Comparison of ENCODE assay signal across 8 cellular contexts in the genomic region with DNA sequence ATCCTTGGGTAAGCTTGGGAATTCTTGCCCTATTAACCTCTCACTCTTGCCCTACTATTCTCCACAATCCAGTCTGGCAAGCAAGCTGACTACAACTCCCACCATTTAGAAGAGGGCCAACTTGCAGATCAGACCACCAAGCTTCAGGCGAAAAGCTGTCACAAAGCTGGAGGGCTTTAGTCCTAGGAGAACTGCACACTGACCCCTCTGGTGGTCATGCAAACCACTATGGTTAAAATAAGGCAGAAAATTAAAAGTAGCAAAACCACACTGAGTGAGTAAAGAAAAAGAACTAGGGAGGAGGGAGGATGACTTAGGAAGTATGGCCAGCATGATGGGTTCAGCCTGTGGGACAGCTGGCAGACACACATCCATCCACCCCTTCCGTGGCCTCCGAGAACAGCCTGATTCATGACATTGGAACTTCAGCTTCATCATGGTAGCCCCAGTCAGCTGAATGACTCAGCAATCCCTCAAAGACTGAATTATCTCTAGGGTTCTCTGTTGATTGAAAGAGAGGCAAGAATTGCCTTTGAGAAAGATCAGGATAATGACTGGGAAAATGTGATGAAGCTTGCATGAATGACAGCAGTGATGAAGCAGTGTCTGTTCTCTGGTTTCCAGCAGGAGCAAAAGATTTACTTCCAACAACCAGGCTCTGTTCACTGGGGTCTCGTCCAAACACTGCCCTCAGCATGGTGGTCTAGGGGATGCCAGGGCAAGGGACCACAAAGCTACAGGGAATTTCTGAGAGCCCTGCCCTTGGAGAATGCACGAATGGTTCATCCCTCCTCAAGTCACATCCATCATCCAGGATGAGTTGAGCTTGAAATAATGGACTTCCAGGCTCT. TPM values are rescaled to one million over a fixed set of nuclear protein-coding genes. Genes with fewer than 3 reads are reported as not detected.
DNase-seq lines count a peak whose midpoint lies in the region; ATAC-seq and TF ChIP-seq lines count a peak whose summit lies in the region.

No MANE protein-coding gene starts in this region.

- in situ Hi-C loops in IMR-90 (cut with MboI; ENCODE audit: low sequenced_read_pairs): no loop called here
- in situ Hi-C loops in mammary epithelial cell (cut with MboI; ENCODE audit: low sequenced_read_pairs in 2 of 2): no loop called here

- H2AK5ac ChIP-seq in IMR-90 (ENCODE audit: low read depth, low read length): peak overlapping the region; percentile 89

- H3K27me3 ChIP-seq in A673 (replicated peaks; ENCODE audit: insufficient read depth, low read depth, low read length, poor library complexity): no peaks in the 10 kb centered on the region
- H3K27me3 ChIP-seq in IMR-90 (ENCODE audit: control insufficient read depth, insufficient read depth, low read length): no peaks in the 10 kb centered on the region
- H3K27me3 ChIP-seq in mammary epithelial cell (ENCODE audit: insufficient read depth, low read length): no peaks in the 10 kb centered on the region

- DNase-seq in A673 (ENCODE audit: low spot score) (peak; percentile 67), IMR-90 (peak; percentile 98), mammary epithelial cell (peak; percentile 97), lung microvascular endothelial cell (ENCODE audit: low read depth in 2 of 2) (peak; percentile 76 to 87), retina (no peak), NCI-H1092 treated with DMSO at 0.1 percent for 48 hours (lab: John Stamatoyannopoulos, UW) (no peak)

- H3K79me1 ChIP-seq in IMR-90 (ENCODE audit: low read depth in 1 of 2, low read length in 2 of 2): peaks cover 9 to 39% of the 10 kb centered on the region in 2 experiments; a peak in 3 of 4 replicates

- H2AFZ ChIP-seq in IMR-90 (replicated peaks; ENCODE audit: low read length, poor library complexity) (peak overlapping the region; percentile 60), mammary epithelial cell (ENCODE audit: low read depth, low read length) (no peak overlapping the region)

- H3K27ac ChIP-seq in A673 (ENCODE audit: low read depth, low read length, poor library complexity, severe bottlenecking) (no peak overlapping the region), IMR-90 (ENCODE audit: insufficient read depth, low read length) (peak overlapping the region; percentile 93), mammary epithelial cell (ENCODE audit: insufficient read depth, low read depth, low read length) (peak overlapping the region; percentile 77)

- H2BK5ac ChIP-seq in IMR-90 (ENCODE audit: low read depth, low read length, poor library complexity, severe bottlenecking): peak overlapping the region; percentile 95

- dilution Hi-C loops in IMR-90 (cut with HindIII; ENCODE audit: low sequenced_read_pairs, unreplicated experiment) (no loop called here), mammary epithelial cell (cut with HindIII; ENCODE audit: low sequenced_read_pairs) (no loop called here)

- H3K79me2 ChIP-seq in mammary epithelial cell (ENCODE audit: insufficient read depth, low read length): peaks cover 44% of the 10 kb centered on the region

- POLR2A ChIA-PET in A673 (lab: Charles Lee; ENCODE audit: low non-redundant PET): no interaction called here
- POLR2A ChIA-PET in IMR-90 (lab: Charles Lee; ENCODE audit: unreplicated experiment): no interaction called here

- no CpG with 5 or more reads among the region's 5 CpGs for WGBS in IMR-90 (ENCODE audit: extremely low coverage in 2 of 2, insufficient read length in 1 of 2), 2 experiments
- 48% methylated on average over 4 of the region's 5 CpGs for WGBS in mammary epithelial cell (ENCODE audit: low coverage, missing lambda C conversion rate)

- H2BK120ac ChIP-seq in IMR-90 (ENCODE audit: low read depth, low read length): peak overlapping the region; percentile 97

- peak; percentile 35 for TF ChIP-seq RAD21 in IMR-90 (IDR thresholded peaks at IDR 0.05; ENCODE audit: low read length)

- H4K20me1 ChIP-seq in IMR-90 (ENCODE audit: insufficient read depth, low read length) (no peaks in the 10 kb centered on the region; the same call in 1 of the 2 replicates), mammary epithelial cell (ENCODE audit: insufficient read depth, low read length) (no peaks in the 10 kb centered on the region)

- H4K91ac ChIP-seq in IMR-90 (ENCODE audit: insufficient read depth, low read depth, low read length): peak overlapping the region; percentile 99

- peak; percentile 85 for ATAC-seq in IMR-90 (ENCODE audit: low read depth)
- ATAC-seq in HG02970 (IDR thresholded peaks at IDR 0.05; ENCODE audit: low FRiP score, unreplicated experiment): no peak
- no peak for ATAC-seq in GM21367 (IDR thresholded peaks at IDR 0.05; ENCODE audit: unreplicated experiment)

- TF ChIP-seq POLR2A in IMR-90 (IDR thresholded peaks at IDR 0.05; ENCODE audit: low read depth, low read length): no peak

- peak overlapping the region; percentile 58 for H2AK9ac ChIP-seq in IMR-90 (replicated peaks; ENCODE audit: low read depth, low read length, poor library complexity)

- H3K4ac ChIP-seq in IMR-90 (ENCODE audit: low read depth, low read length): peak overlapping the region; percentile 97

- H3K4me2 ChIP-seq in IMR-90 (ENCODE audit: low read depth, low read length): peak overlapping the region; percentile 34
- peak overlapping the region; percentile 68 for H3K4me2 ChIP-seq in mammary epithelial cell (ENCODE audit: insufficient read depth, low read depth, low read length)

- H3K14ac ChIP-seq in IMR-90 (replicated peaks; ENCODE audit: low read depth, low read length): peak overlapping the region; percentile 93

- H3K18ac ChIP-seq in IMR-90 (ENCODE audit: low read depth, low read length): peak overlapping the region; percentile 90

- BruUV-seq in A673 (replicated peaks; lab: Mats Ljungman, UMichigan) (no TSS peak), IMR-90 (replicated peaks; lab: Mats Ljungman, UMichigan) (no TSS peak), mammary epithelial cell (replicated peaks; lab: Mats Ljungman, UMichigan) (no TSS peak)

- peaks cover 5% of the 10 kb centered on the region for H3K4me1 ChIP-seq in A673 (ENCODE audit: insufficient read depth, low read length, poor library complexity, severe bottlenecking)
- H3K4me1 ChIP-seq in IMR-90 (ENCODE audit: control insufficient read depth, insufficient read depth, low read length): peaks cover 15% of the 10 kb centered on the region
- H3K4me1 ChIP-seq in mammary epithelial cell (ENCODE audit: insufficient read depth, low read length): peaks cover 40% of the 10 kb centered on the region

- H3K56ac ChIP-seq in IMR-90 (ENCODE audit: extremely low read depth, insufficient read depth, low read length): peak overlapping the region; percentile 67; the same call in 1 of the 2 replicates

- CTCF ChIA-PET in A673 (lab: Charles Lee) (no interaction called here), IMR-90 (lab: Yijun Ruan, JAX) (interaction anchor here (1.0 to 1.3 kb wide), 3 partner anchors 17 to 82 kb away, joined by 3 to 5 read pairs (median 3); no protein-coding TSS in a partner anchor), mammary epithelial cell (lab: Charles Lee; ENCODE audit: low non-redundant PET) (no interaction called here)

- peak overlapping the region; percentile 93; the same call in 2 of the 3 replicates for H2BK15ac ChIP-seq in IMR-90 (ENCODE audit: low read depth, low read length)

- peak overlapping the region; percentile 99 for H2BK20ac ChIP-seq in IMR-90 (ENCODE audit: low read depth, low read length)

- peak overlapping the region; percentile 97 for H3K23ac ChIP-seq in IMR-90 (ENCODE audit: low read depth, low read length)

- H4K8ac ChIP-seq in IMR-90 (ENCODE audit: low read depth in 2 of 2, low read length in 2 of 2): peak overlapping the region; percentile 48 to 90

- 0 out of 2 replicates have a peak, but pooled peaks have one; percentile 9 for TF ChIP-seq CTCF in A673 (conservative IDR thresholded peaks at IDR 0.05; ENCODE audit: low read depth, low read length)
- TF ChIP-seq CTCF in IMR-90 (conservative IDR thresholded peaks at IDR 0.05; ENCODE audit: low read depth, low read length): peak; percentile 38; the same call in 1 of the 2 replicates
- TF ChIP-seq CTCF in mammary epithelial cell (conservative IDR thresholded peaks at IDR 0.05 in 1 of 2, IDR thresholded peaks at IDR 0.05 in 1 of 2; ENCODE audit: extremely low read depth in 1 of 2, insufficient read depth in 1 of 2, low read depth in 1 of 2, low read length in 2 of 2): no peak

- H3K9me3 ChIP-seq in A673 (ENCODE audit: low read depth, low read length, poor library complexity, severe bottlenecking): no peaks in the 10 kb centered on the region
- H3K9me3 ChIP-seq in IMR-90 (ENCODE audit: control insufficient read depth, insufficient read depth, low read length): no peaks in the 10 kb centered on the region
- no peaks in the 10 kb centered on the region for H3K9me3 ChIP-seq in mammary epithelial cell (replicated peaks; ENCODE audit: insufficient read depth, low read length)

- H4K5ac ChIP-seq in IMR-90 (ENCODE audit: low read depth, low read length): peak overlapping the region; percentile 88

- no peak overlapping the region for H3K9ac ChIP-seq in IMR-90 (ENCODE audit: low read depth, low read length)
- no peak overlapping the region for H3K9ac ChIP-seq in mammary epithelial cell (ENCODE audit: insufficient read depth, low read length)

- H3K4me3 ChIP-seq in A673 (ENCODE audit: low read depth, low read length, poor library complexity, severe bottlenecking) (no peak overlapping the region), IMR-90 (ENCODE audit: insufficient read depth, low read depth, low read length) (no peak overlapping the region), mammary epithelial cell (replicated peaks in 1 of 3; ENCODE audit: insufficient read depth in 1 of 3, low read depth in 2 of 3, low read length in 3 of 3) (no peak overlapping the region)

- H3K36me3 ChIP-seq in A673 (ENCODE audit: insufficient read depth, low read length, poor library complexity, severe bottlenecking) (no peaks in the 10 kb centered on the region), IMR-90 (ENCODE audit: control insufficient read depth, insufficient read depth, low read length) (no peaks in the 10 kb centered on the region), mammary epithelial cell (ENCODE audit: insufficient read depth, low read length) (no peaks in the 10 kb centered on the region)

- peaks cover 15% of the 10 kb centered on the region for H3K9me1 ChIP-seq in IMR-90 (ENCODE audit: insufficient read depth, low read length)

- intact Hi-C loops in A673 (cut with micrococcal nuclease; ENCODE audit: unreplicated experiment): no loop called here
- intact Hi-C loops in IMR-90 (cut with micrococcal nuclease): loop anchor here (1.0 to 2.0 kb wide), 2 partner anchors 8 to 84 kb away; no protein-coding TSS in a partner anchor
- intact Hi-C loops in mammary epithelial cell (cut with micrococcal nuclease): loop anchor here (2.0 kb wide), 1 partner anchor 38 kb away; no protein-coding TSS in a partner anchor

TF ChIP-seq in IMR-90, 13 proteins besides CTCF, POLR2A, EP300 and RAD21 (continues in another document):
- TF ChIP-seq RCOR1 (IDR thresholded peaks at IDR 0.05; ENCODE audit: insufficient replicate concordance, low read length): peak; percentile 67

RNA-seq across cellular contexts. Expression of a gene that starts 24.4 kb away (rescaled TPM):
- total RNA-seq in A673 (2021) (6.4 and 8.9 TPM in 2 replicates), IMR-90 (2012; rRNA removed) (0.83 and 1.6 TPM in 2 replicates), mammary epithelial cell (10 to 100 TPM in 1 of 2 donors, 1 to 10 TPM in 1; 7.5 to 14.9 TPM), lung microvascular endothelial cell (3.9 and 4.4 TPM in 2 replicates)
- polyA plus RNA-seq in IMR-90 (2012; rRNA removed) (3.0 and 3.1 TPM in 2 replicates), mammary epithelial cell (4.4 TPM)
- polyA plus RNA-seq in IMR-90 (2012; cell fraction: cytosol; rRNA removed): 1.4 and 3.3 TPM in 2 replicates
- 12.1 and 24.5 TPM in 2 replicates for polyA plus RNA-seq in IMR-90 (2012; cell fraction: nucleus; rRNA removed; ENCODE audit: low replicate concordance)
- 6.4 TPM for polyA minus RNA-seq in mammary epithelial cell

Comparison
In these comparisons a context has a peak if more than half of its experiments do, and no peak if none do; other contexts are left out.
1. DNase-seq: peak in A673 (single experiment), IMR-90 (single experiment), mammary epithelial cell (single experiment) and lung microvascular endothelial cell (2 of 2); none in retina (single experiment) and NCI-H1092 treated with DMSO at 0.1 percent for 48 hours (single experiment).
2. CTCF ChIP-seq: peak in A673 (single experiment) and IMR-90 (single experiment); none in mammary epithelial cell (0 of 2).